7 cellular contexts compared by ENCODE assay signal in genomic region chr11:123059056-123059920, GRCh38. TPM values are rescaled to one million over a fixed set of nuclear protein-coding genes. Genes with fewer than 3 reads are reported as not detected.
A peak's percentile ranks its signal among the peaks of the same experiment; 100 is the strongest.
DNase-seq lines count a peak whose midpoint lies in the region; TF ChIP-seq lines count a peak whose summit lies in the region.
"Not testable (repeated sequence)": the region's sequence is repeated elsewhere in the genome, so short reads cannot be mapped to it uniquely, and the experiment has no call there.

No MANE protein-coding gene starts in this region.

- WGBS in mesodermal cell (ENCODE audit: insufficient coverage in 2 of 2), 2 experiments, result 73 to 76% methylated on average over 11 to 16 of the region's 18 CpGs
- 24 to 52% methylated on average over 18 of the region's 18 CpGs for WGBS in sigmoid colon, 2 donors

- not testable (repeated sequence) for H3K27me3 ChIP-seq in MG63, sigmoid colon

- H3K4me3 ChIP-seq in MG63 (peak overlapping the region; percentile 99), fibroblast of the aortic adventitia (ENCODE audit: low read depth, low read length) (peak overlapping the region; percentile 99), mesodermal cell (ENCODE audit: extremely low read depth, insufficient read depth, low read length, poor library complexity, severe bottlenecking) (peak overlapping the region; percentile 96), sigmoid colon (peak overlapping the region in 3 of 4 donors; percentile 72 to 92 (median 84))

- H3K36me3 ChIP-seq in MG63 (peaks cover 75% of the 10 kb centered on the region), mesodermal cell (ENCODE audit: control insufficient read depth, insufficient read depth, low read length) (peaks cover 60% of the 10 kb centered on the region), sigmoid colon (peaks cover 33 to 63% (median 49%) of the 10 kb centered on the region in 4 donors)

- CTCF ChIA-PET in activated CD4-positive, alpha-beta T cell treated with anti-CD3 and anti-CD28 coated beads, Interleukin-2, amount 10 ng/mL, durations not matched to agents 7 days and 5 days (lab: Charles Lee), result interaction anchor here (0.8 to 1.5 kb wide), 4 partner anchors 10 to 27 kb away, joined by 3 to 7 read pairs (median 3); no protein-coding TSS in a partner anchor
- CTCF ChIA-PET in MCF 10A (lab: Yijun Ruan, JAX), result interaction anchor here (0.6 to 2.6 kb wide), 6 partner anchors 19 to 1646 kb away, joined by 3 to 12 read pairs (median 4); no protein-coding TSS in a partner anchor

- not testable (repeated sequence) for BruUV-seq in MCF 10A (replicated peaks; lab: Mats Ljungman, UMichigan)

- TF ChIP-seq EP300 in sigmoid colon (IDR thresholded peaks at IDR 0.05), result not testable (repeated sequence)

- not testable (repeated sequence) for TF ChIP-seq POLR2A in sigmoid colon (IDR thresholded peaks at IDR 0.05)

- intact Hi-C loops in MCF 10A (cut with micrococcal nuclease), result not testable (repeated sequence)
- intact Hi-C loops in sigmoid colon (cut with DNase I), result loop anchor here (10.0 kb wide), 1 partner anchor 144 kb away; no protein-coding TSS in a partner anchor

- not testable (repeated sequence) for H3K9me3 ChIP-seq in MG63; mesodermal cell (ENCODE audit: control insufficient read depth, low read length); sigmoid colon

- H3K4me1 Mint-ChIP-seq in activated CD4-positive, alpha-beta T cell treated with anti-CD3 and anti-CD28 coated beads, Interleukin-2, amount 10 ng/mL, durations not matched to agents 7 days and 5 days, result peaks cover 47% of the 10 kb centered on the region
- H3K4me1 Mint-ChIP-seq in MCF 10A (ENCODE audit: insufficient read depth, unreplicated experiment), result peaks cover 45% of the 10 kb centered on the region

- H3K27me3 Mint-ChIP-seq in activated CD4-positive, alpha-beta T cell treated with anti-CD3 and anti-CD28 coated beads, Interleukin-2, amount 10 ng/mL, durations not matched to agents 7 days and 5 days; MCF 10A (ENCODE audit: insufficient read depth, unreplicated experiment): not testable (repeated sequence)

- H3K27ac ChIP-seq in mesodermal cell (ENCODE audit: low read depth, low read length, severe bottlenecking), result not testable (repeated sequence)
- peak overlapping the region; percentile 98 to 100 (median 99) for H3K27ac ChIP-seq in sigmoid colon

- peak overlapping the region; percentile 100 for H3K27ac Mint-ChIP-seq in activated CD4-positive, alpha-beta T cell treated with anti-CD3 and anti-CD28 coated beads, Interleukin-2, amount 10 ng/mL, durations not matched to agents 7 days and 5 days
- peak overlapping the region; percentile 63 for H3K27ac Mint-ChIP-seq in MCF 10A (ENCODE audit: low read depth, unreplicated experiment)

- not testable (repeated sequence) for H3K9me3 Mint-ChIP-seq in activated CD4-positive, alpha-beta T cell treated with anti-CD3 and anti-CD28 coated beads, Interleukin-2, amount 10 ng/mL, durations not matched to agents 7 days and 5 days; MCF 10A (ENCODE audit: unreplicated experiment)

- peaks cover 74% of the 10 kb centered on the region for H3K36me3 Mint-ChIP-seq in activated CD4-positive, alpha-beta T cell treated with anti-CD3 and anti-CD28 coated beads, Interleukin-2, amount 10 ng/mL, durations not matched to agents 7 days and 5 days (ENCODE audit: low read depth)
- H3K36me3 Mint-ChIP-seq in MCF 10A (ENCODE audit: insufficient read depth, unreplicated experiment), result peaks cover 88% of the 10 kb centered on the region

- TF ChIP-seq CTCF in MCF 10A (IDR thresholded peaks at IDR 0.05; ENCODE audit: unreplicated experiment); fibroblast of the aortic adventitia (IDR thresholded peaks at IDR 0.05; ENCODE audit: insufficient read depth, low read length); sigmoid colon (IDR thresholded peaks at IDR 0.05): not testable (repeated sequence)

- H3K4me1 ChIP-seq in mesodermal cell (ENCODE audit: control insufficient read depth, insufficient read depth, low read length, poor library complexity, severe bottlenecking) (peaks cover 18% of the 10 kb centered on the region), sigmoid colon (peaks cover 0 to 65% (median 52%) of the 10 kb centered on the region in 4 donors)

- H3K4me3 Mint-ChIP-seq in activated CD4-positive, alpha-beta T cell treated with anti-CD3 and anti-CD28 coated beads, Interleukin-2, amount 10 ng/mL, durations not matched to agents 7 days and 5 days, result peak overlapping the region; percentile 100
- peak overlapping the region; percentile 97 for H3K4me3 Mint-ChIP-seq in MCF 10A (ENCODE audit: unreplicated experiment)

- DNase-seq in EL (peak; percentile 19), sigmoid colon (peak; percentile 48)
- not testable (repeated sequence) for DNase-seq in MG63; activated CD4-positive, alpha-beta T cell treated with anti-CD3 and anti-CD28 coated beads, Interleukin-2, amount 10 ng/mL, durations not matched to agents 7 days and 5 days; MCF 10A (ENCODE audit: unreplicated experiment); fibroblast of the aortic adventitia (ENCODE audit: low read depth)

- POLR2A ChIA-PET in activated CD4-positive, alpha-beta T cell treated with anti-CD3 and anti-CD28 coated beads, Interleukin-2, amount 10 ng/mL, durations not matched to agents 7 days and 5 days (lab: Charles Lee), result interaction anchor here (0.6 to 1.6 kb wide), 2 partner anchors 11 to 200 kb away, joined by 3 read pairs; no protein-coding TSS in a partner anchor
- POLR2A ChIA-PET in MCF 10A (lab: Yijun Ruan, JAX), result interaction anchor here (0.7 to 2.4 kb wide), 4 partner anchors 12 to 176 kb away, joined by 3 to 8 read pairs (median 4); no protein-coding TSS in a partner anchor

RNA-seq across cellular contexts. Expression of gene HSPA8, which starts 2.6 kb away (rescaled TPM):
- total RNA-seq in MG63 (2014; rRNA removed; shearing (Covaris generic); ENCODE audit: low replicate concordance), result 3,730 and 5,410 TPM in 2 replicates
- total RNA-seq in activated CD4-positive, alpha-beta T cell treated with anti-CD3 and anti-CD28 coated beads, Interleukin-2, amount 10 ng/mL, durations not matched to agents 7 days and 5 days, result 1,000 to 10,000 TPM; 2,083 to 2,541 TPM
- total RNA-seq in MCF 10A (2022), result 443 and 568 TPM in 2 replicates
- total RNA-seq in fibroblast of the aortic adventitia (ENCODE audit: low replicate concordance), result 1,138 and 2,934 TPM in 2 replicates
- polyA plus RNA-seq in mesodermal cell (2013, experiment 1 of 2), result 1,395 TPM
- 1,207 TPM for polyA plus RNA-seq in mesodermal cell (2013, experiment 2 of 2)
- total RNA-seq in sigmoid colon, result 100 to 1,000 TPM; 576 to 731 (median 702) TPM
- 100 to 1,000 TPM; 300 to 563 (median 354) TPM for polyA plus RNA-seq in sigmoid colon
